26 cellular contexts compared by ENCODE assay signal in genomic region chr4:2396781-2397368, GRCh38. TPM values are rescaled to one million over a fixed set of nuclear protein-coding genes. Genes with fewer than 3 reads are reported as not detected.
"Had no signal": no experiment of that assay in that cellular context is flagged by ENCODE, and none has a peak within 500 bp of the region (broad histone marks: within the 10 kb centered on the region; RNA-seq: fewer than 3 reads in every experiment).

No MANE protein-coding gene starts in this region.

- H3K36me3 Mint-ChIP-seq: activated naive CD4-positive, alpha-beta T cell treated with anti-CD3 and anti-CD28 coated beads, Interleukin-2, amount 50 U/mL, for 72 hours; immature natural killer cell; neural progenitor cell; stimulated activated naive B cell treated with anti-CD40 and anti-IgM and Interleukin-4, amounts not matched to agents 10 μg/mL and 1 μg/mL and 100 μg/mL, for 72 hours had no signal

- H2AFZ ChIP-seq: hepatocyte, neural progenitor cell had no signal

- H3K36me3 ChIP-seq: ascending aorta, left lung, neural progenitor cell, sigmoid colon, upper lobe of right lung had no signal

- H3K27ac Mint-ChIP-seq: activated naive CD4-positive, alpha-beta T cell treated with anti-CD3 and anti-CD28 coated beads, Interleukin-2, amount 50 U/mL, for 72 hours; dendritic cell treated with granulocyte-macrophage colony-stimulating factor and Interleukin-4, amounts not matched to agents 40 ng/mL and 50 ng/mL, for 4 days; immature natural killer cell; naive thymus-derived CD4-positive, alpha-beta T cell; neural progenitor cell; stimulated activated naive B cell treated with anti-CD40 and anti-IgM and Interleukin-4, amounts not matched to agents 10 μg/mL and 1 μg/mL and 100 μg/mL, for 72 hours; T-cell; T-helper 2 cell treated with Interferon-gamma antibody and Interleukin-4, amounts not matched to agents 5 μg/mL and 100 μg/mL, for 36 hours had no signal

- H3K9me3 ChIP-seq: ascending aorta, left lung, sigmoid colon, testis, upper lobe of right lung had no signal

- ATAC-seq: activated naive CD4-positive, alpha-beta T cell treated with anti-CD3 and anti-CD28 coated beads, Interleukin-2, amount 50 U/mL, for 72 hours; left lung; naive thymus-derived CD4-positive, alpha-beta T cell; stimulated activated naive B cell treated with anti-CD40 and anti-IgM and Interleukin-4, amounts not matched to agents 10 μg/mL and 1 μg/mL and 100 μg/mL, for 72 hours; T-cell; upper lobe of right lung had no signal

- DNase-seq: activated CD4-positive, alpha-beta T cell treated with anti-CD3 and anti-CD28 coated beads for 1 hour; activated T-cell treated with anti-CD3 and anti-CD28 coated beads, Interleukin-2, amount 50 U/mL, for 1 hour; cerebellar nuclear complex; effector CD8-positive, alpha-beta T cell; foreskin melanocyte; glutamatergic neuron; immature natural killer cell; left lung; sigmoid colon; stimulated activated CD4-positive, alpha-beta T cell treated with anti-CD3 and anti-CD28 coated beads, Interleukin-2, amount 100 ng/mL, for 48 hours; stimulated activated CD8-positive, alpha-beta memory T cell treated with anti-CD3 and anti-CD28 coated beads, Interleukin-4, amount 100 ng/mL, for 48 hours; stimulated activated naive B cell treated with anti-CD40 and anti-IgM and Interleukin-4, amounts not matched to agents 10 μg/mL and 1 μg/mL and 100 μg/mL, for 72 hours; T-cell; testis; upper lobe of right lung had no signal

- H3K9ac ChIP-seq: neural progenitor cell had no signal

- H3K27me3 ChIP-seq: ascending aorta, hepatocyte, testis, upper lobe of right lung had no signal

- H3K79me2 ChIP-seq: hepatocyte had no signal

- H3K27ac ChIP-seq: ascending aorta, hepatocyte, left lung, neural progenitor cell, sigmoid colon, testis, upper lobe of right lung had no signal

- H3K9me3 Mint-ChIP-seq: activated naive CD4-positive, alpha-beta T cell treated with anti-CD3 and anti-CD28 coated beads, Interleukin-2, amount 50 U/mL, for 72 hours; dendritic cell treated with granulocyte-macrophage colony-stimulating factor and Interleukin-4, amounts not matched to agents 40 ng/mL and 50 ng/mL, for 4 days; immature natural killer cell; naive thymus-derived CD4-positive, alpha-beta T cell; stimulated activated naive B cell treated with anti-CD40 and anti-IgM and Interleukin-4, amounts not matched to agents 10 μg/mL and 1 μg/mL and 100 μg/mL, for 72 hours; T-cell; T-helper 2 cell treated with Interferon-gamma antibody and Interleukin-4, amounts not matched to agents 5 μg/mL and 100 μg/mL, for 36 hours had no signal

- H3K4me3 Mint-ChIP-seq: dendritic cell treated with granulocyte-macrophage colony-stimulating factor and Interleukin-4, amounts not matched to agents 40 ng/mL and 50 ng/mL, for 4 days; immature natural killer cell; naive thymus-derived CD4-positive, alpha-beta T cell; neural progenitor cell; stimulated activated naive B cell treated with anti-CD40 and anti-IgM and Interleukin-4, amounts not matched to agents 10 μg/mL and 1 μg/mL and 100 μg/mL, for 72 hours; T-cell; T-helper 2 cell treated with Interferon-gamma antibody and Interleukin-4, amounts not matched to agents 5 μg/mL and 100 μg/mL, for 36 hours had no signal

- H3K4me3 ChIP-seq: ascending aorta, hepatocyte, left lung, lung, neural progenitor cell, sigmoid colon, testis, upper lobe of right lung had no signal

- H3K4me2 ChIP-seq: hepatocyte, neural progenitor cell had no signal

RNA-seq across cellular contexts. Expression of gene CFAP99, which starts 21.9 kb away (rescaled TPM):
- total RNA-seq: activated naive CD4-positive, alpha-beta T cell treated with anti-CD3 and anti-CD28 coated beads, Interleukin-2, amount 50 U/mL, for 72 hours; ascending aorta; hepatocyte; kidney epithelial cell; mesenteric fat pad; posterior vena cava; sigmoid colon; upper lobe of right lung had no signal
- polyA plus RNA-seq: hepatocyte; immature natural killer cell; naive thymus-derived CD4-positive, alpha-beta T cell had no signal
